ENCODE assay signal across 19 cellular contexts in the genomic region with DNA sequence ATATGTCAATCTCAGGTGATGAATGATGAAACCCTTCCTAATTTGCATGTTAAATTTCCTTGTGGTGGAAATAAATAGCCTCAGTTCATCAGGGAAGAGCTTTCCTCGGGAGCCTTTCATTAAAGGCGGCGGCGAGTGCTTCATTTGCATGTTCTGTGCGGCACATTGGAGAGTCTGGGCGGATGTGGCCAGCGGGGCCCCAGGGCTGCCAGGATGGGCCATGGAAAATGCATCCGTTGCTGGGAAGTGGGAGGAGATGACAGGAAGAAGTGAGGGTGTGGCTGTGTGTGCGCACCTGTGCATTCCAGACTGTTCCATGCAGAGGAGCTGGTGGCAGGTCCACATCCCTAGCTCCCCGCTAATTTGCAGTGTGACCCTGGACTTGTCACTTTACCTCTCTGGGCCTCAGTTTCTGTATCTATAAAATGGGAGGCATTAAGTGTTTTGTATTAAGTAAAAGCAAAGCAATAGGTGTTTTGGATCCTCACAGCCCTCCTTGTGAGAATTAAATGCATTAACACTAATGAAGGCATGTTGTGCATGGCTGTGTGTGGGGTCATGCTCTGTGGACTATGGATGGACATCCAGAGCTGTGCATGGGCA.
DNase-seq lines count a peak whose midpoint lies in the region; ATAC-seq, FAIRE-seq and TF ChIP-seq lines count a peak whose summit lies in the region.
"Had no signal": no experiment of that assay in that cellular context is flagged by ENCODE, and none has a peak within 500 bp of the region (broad histone marks: within the 10 kb centered on the region; RNA-seq: fewer than 3 reads in every experiment).

No MANE protein-coding gene starts in this region.

- H2AFZ ChIP-seq in H9 (ENCODE audit: low read length) = no peak overlapping the region

- H4K8ac ChIP-seq in H9 (replicated peaks; ENCODE audit: insufficient read length, low read depth, low read length) = no peak overlapping the region

- no CpG with 5 or more reads among the region's 10 CpGs for WGBS in H9 (ENCODE audit: extremely low coverage, insufficient read length, low lambda C conversion rate)

- H2AK5ac ChIP-seq in H9 (ENCODE audit: insufficient read length, low read length) = no peak overlapping the region

- no peak overlapping the region for H3K9ac ChIP-seq in H9 (ENCODE audit: extremely low read depth, insufficient read length, low read length)
- H3K9ac ChIP-seq: BLaER1 had no signal

- H3K36me3 ChIP-seq in upper lobe of right lung = no peaks in the 10 kb centered on the region
- H3K36me3 ChIP-seq: BLaER1 had no signal

- no peak overlapping the region; a peak in 3 of 5 replicates for H3K4me3 Mint-ChIP-seq in H9
- H3K4me3 Mint-ChIP-seq: activated CD8-positive, alpha-beta memory T cell treated with anti-CD3 and anti-CD28 coated beads, Interleukin-2, amount 10 ng/mL, durations not matched to agents 7 days and 5 days; dendritic cell treated with granulocyte-macrophage colony-stimulating factor and Interleukin-4, amounts not matched to agents 40 ng/mL and 50 ng/mL, for 4 days had no signal

- peaks cover 2% of the 10 kb centered on the region for H4K20me1 ChIP-seq in H9 (ENCODE audit: control insufficient read depth, insufficient read depth, insufficient read length)

- H3K79me2 ChIP-seq in H9 (ENCODE audit: insufficient read depth, low read length) = no peaks in the 10 kb centered on the region

- no peak overlapping the region for H2BK15ac ChIP-seq in H9 (ENCODE audit: low read depth, low read length)

- H3K4me1 ChIP-seq in H9 (ENCODE audit: insufficient read depth, low read length) (no peaks in the 10 kb centered on the region; the same call in 1 of the 2 replicates), upper lobe of right lung (no peaks in the 10 kb centered on the region)

- intact Hi-C loops in upper lobe of right lung (cut with DNase I) = no loop called here

- no peak overlapping the region for H2BK20ac ChIP-seq in H9 (ENCODE audit: low read depth, low read length, poor library complexity, severe bottlenecking)

- peak overlapping the region; percentile 9 to 53 (median 34); a peak in 3 of 7 replicates for H3K27ac Mint-ChIP-seq in H9
- H3K27ac Mint-ChIP-seq: activated CD8-positive, alpha-beta memory T cell treated with anti-CD3 and anti-CD28 coated beads, Interleukin-2, amount 10 ng/mL, durations not matched to agents 7 days and 5 days; dendritic cell treated with granulocyte-macrophage colony-stimulating factor and Interleukin-4, amounts not matched to agents 40 ng/mL and 50 ng/mL, for 4 days had no signal

- H3K23ac ChIP-seq in H9 (ENCODE audit: insufficient read length, low read depth, low read length) = no peak overlapping the region

- H3K4me2 ChIP-seq in H9 (ENCODE audit: insufficient read depth, insufficient read length, low read length) = no peak overlapping the region

- no peak overlapping the region for H2BK120ac ChIP-seq in H9 (ENCODE audit: low read depth, low read length, poor library complexity, severe bottlenecking)

- H3K4me3 ChIP-seq in upper lobe of right lung = no peak overlapping the region
- H3K4me3 ChIP-seq: BLaER1, GM12878 had no signal

- no peak overlapping the region for H4K5ac ChIP-seq in H9 (ENCODE audit: insufficient read length, low read depth, low read length)

- no peaks in the 10 kb centered on the region for H3K79me1 ChIP-seq in H9 (ENCODE audit: insufficient read depth, low read depth, low read length, poor library complexity, severe bottlenecking)

- no peak for TF ChIP-seq CTCF in H9 (conservative IDR thresholded peaks at IDR 0.05)
- TF ChIP-seq CTCF in D721Med (IDR thresholded peaks at IDR 0.05; ENCODE audit: insufficient read depth, missing control alignments) = no peak
- no peak for TF ChIP-seq CTCF in upper lobe of right lung (IDR thresholded peaks at IDR 0.05)

- ATAC-seq in GM21786 (IDR thresholded peaks at IDR 0.05; ENCODE audit: unreplicated experiment) (no peak), upper lobe of right lung (no peak)
- ATAC-seq: activated CD8-positive, alpha-beta memory T cell treated with anti-CD3 and anti-CD28 coated beads, Interleukin-2, amount 10 ng/mL, durations not matched to agents 7 days and 5 days; GM12878 had no signal

- H3K27ac ChIP-seq in H9 (ENCODE audit: insufficient read length, low read depth, low read length) = no peak overlapping the region
- no peak overlapping the region for H3K27ac ChIP-seq in upper lobe of right lung
- H3K27ac ChIP-seq: BLaER1 had no signal

- no peak overlapping the region for H3K14ac ChIP-seq in H9 (ENCODE audit: insufficient read depth, low read length)

- no peak overlapping the region for H3K4ac ChIP-seq in H9 (ENCODE audit: low read depth, low read length)

- no peak for FAIRE-seq in D721Med (lab: Jason Lieb, UNC)
- FAIRE-seq: astrocyte, GM12878, H54, islet of Langerhans had no signal

- no peak overlapping the region for H3K56ac ChIP-seq in H9 (ENCODE audit: insufficient read length, low read depth, low read length)

- peaks cover 3% of the 10 kb centered on the region for H3K27me3 Mint-ChIP-seq in H9 (ENCODE audit: low read depth)
- H3K27me3 Mint-ChIP-seq: activated CD8-positive, alpha-beta memory T cell treated with anti-CD3 and anti-CD28 coated beads, Interleukin-2, amount 10 ng/mL, durations not matched to agents 7 days and 5 days; dendritic cell treated with granulocyte-macrophage colony-stimulating factor and Interleukin-4, amounts not matched to agents 40 ng/mL and 50 ng/mL, for 4 days had no signal

- H3K4me1 Mint-ChIP-seq in H9 = peaks cover 36 to 47% of the 10 kb centered on the region in 2 experiments
- H3K4me1 Mint-ChIP-seq: activated CD8-positive, alpha-beta memory T cell treated with anti-CD3 and anti-CD28 coated beads, Interleukin-2, amount 10 ng/mL, durations not matched to agents 7 days and 5 days had no signal

- H3K27me3 ChIP-seq in H9 (ENCODE audit: insufficient read depth, low read length) (no peaks in the 10 kb centered on the region), upper lobe of right lung (peaks cover 4% of the 10 kb centered on the region)
- H3K27me3 ChIP-seq: BLaER1 had no signal

- no peak overlapping the region for H2BK5ac ChIP-seq in H9 (ENCODE audit: insufficient read length, low read length)

- H3K9me3 Mint-ChIP-seq in H9 = no peaks in the 10 kb centered on the region
- H3K9me3 Mint-ChIP-seq: dendritic cell treated with granulocyte-macrophage colony-stimulating factor and Interleukin-4, amounts not matched to agents 40 ng/mL and 50 ng/mL, for 4 days had no signal

- no peaks in the 10 kb centered on the region for H3K36me3 Mint-ChIP-seq in H9 (ENCODE audit: insufficient read depth in 1 of 3, low read depth in 3 of 3)
- H3K36me3 Mint-ChIP-seq: activated CD8-positive, alpha-beta memory T cell treated with anti-CD3 and anti-CD28 coated beads, Interleukin-2, amount 10 ng/mL, durations not matched to agents 7 days and 5 days had no signal

- DNase-seq in DMS153 (lab: John Stamatoyannopoulos, UW) = peak; percentile 91
- DNase-seq in H9 = peak; percentile 86
- peak; percentile 45 for DNase-seq in RPMI7951 (ENCODE audit: low read depth)
- peak; percentile 86 for DNase-seq in islet precursor cell
- no peak for DNase-seq in D721Med (ENCODE audit: insufficient read length, low spot score)
- no peak for DNase-seq in upper lobe of right lung
- DNase-seq in cortex of kidney (lab: John Stamatoyannopoulos, UW) = no peak
- DNase-seq: activated CD4-positive, alpha-beta T cell treated with anti-CD3 and anti-CD28 coated beads for 1 hour; activated CD8-positive, alpha-beta memory T cell treated with anti-CD3 and anti-CD28 coated beads, Interleukin-2, amount 10 ng/mL, durations not matched to agents 7 days and 5 days; activated effector memory CD4-positive, alpha-beta T cell treated with anti-CD3 and anti-CD28 coated beads, Interleukin-2, amount 50 U/mL, for 16 hours; erythroblast; midbrain had no signal

- no peak overlapping the region for H3T11ph ChIP-seq in H9 (ENCODE audit: low read length)

- no peak overlapping the region for H4K91ac ChIP-seq in H9 (ENCODE audit: insufficient read length, low read depth, low read length)

- no peaks in the 10 kb centered on the region for H3K9me3 ChIP-seq in H9 (ENCODE audit: control insufficient read depth, low read depth, low read length)
- H3K9me3 ChIP-seq in upper lobe of right lung = no peaks in the 10 kb centered on the region
- H3K9me3 ChIP-seq: BLaER1 had no signal

- no peak overlapping the region for H3K18ac ChIP-seq in H9 (ENCODE audit: insufficient read length, low read depth, low read length)

- H3K23me2 ChIP-seq in H9 (ENCODE audit: insufficient read length, low read depth, low read length, poor library complexity, severe bottlenecking) = no peaks in the 10 kb centered on the region

- H2BK12ac ChIP-seq in H9 (ENCODE audit: insufficient read length, low read depth, low read length) = no peak overlapping the region

Comparison
In these comparisons a context has a peak if more than half of its experiments do, and no peak if none do; other contexts are left out.
1. DNase-seq: peak in DMS153 (single experiment), H9 (single experiment), RPMI7951 (single experiment) and islet precursor cell (single experiment); none in D721Med (single experiment), upper lobe of right lung (single experiment) and cortex of kidney (single experiment).